Comparison of ENCODE assay signal across 8 cellular contexts in genomic region chr9:94156549-94157407, GRCh38.
DNase-seq lines count a peak whose midpoint lies in the region; ATAC-seq and TF ChIP-seq lines count a peak whose summit lies in the region.

No MANE protein-coding gene starts in this region.

- no peaks in the 10 kb centered on the region for H3K27me3 ChIP-seq in CD4-positive, alpha-beta memory T cell (ENCODE audit: insufficient read depth, low read length)

- H3K27ac Mint-ChIP-seq in endothelial cell (ENCODE audit: unreplicated experiment) = no peak overlapping the region
- no peak overlapping the region for H3K27ac Mint-ChIP-seq in CD4-positive, alpha-beta memory T cell

- POLR2A ChIA-PET in CD4-positive, alpha-beta memory T cell (lab: Charles Lee; ENCODE audit: partially characterized antibody) = interaction anchor here (1.3 kb wide), 1 partner anchor 9 kb away, joined by 3 read pairs; no protein-coding TSS in a partner anchor

- peaks cover 3% of the 10 kb centered on the region for H3K27me3 Mint-ChIP-seq in endothelial cell (ENCODE audit: unreplicated experiment)
- peaks cover 0 to 3% of the 10 kb centered on the region in 2 donors for H3K27me3 Mint-ChIP-seq in CD4-positive, alpha-beta memory T cell

- H3K4me3 ChIP-seq in AG10803 (ENCODE audit: low read length) = no peak overlapping the region
- H3K4me3 ChIP-seq in CD4-positive, alpha-beta memory T cell (ENCODE audit: low read length in 2 of 2) = no peak overlapping the region

- H3K9me3 Mint-ChIP-seq in endothelial cell (ENCODE audit: unreplicated experiment) = no peaks in the 10 kb centered on the region
- H3K9me3 Mint-ChIP-seq in CD4-positive, alpha-beta memory T cell = peaks cover 0 to 7% (median 4%) of the 10 kb centered on the region in 8 donors

- TF ChIP-seq CTCF in AG10803 (conservative IDR thresholded peaks at IDR 0.05; ENCODE audit: low read length) (no peak), endothelial cell (IDR thresholded peaks at IDR 0.05; ENCODE audit: unreplicated experiment) (no peak)

- peak overlapping the region; percentile 72 for H3K27ac ChIP-seq in caudate nucleus (ENCODE audit: low read depth, low read length)
- H3K27ac ChIP-seq in CD4-positive, alpha-beta memory T cell (ENCODE audit: low read depth, low read length) = no peak overlapping the region

- H3K36me3 Mint-ChIP-seq in endothelial cell (ENCODE audit: low read depth, unreplicated experiment) = no peaks in the 10 kb centered on the region
- peaks cover 0 to 8% of the 10 kb centered on the region in 2 donors for H3K36me3 Mint-ChIP-seq in CD4-positive, alpha-beta memory T cell

- DNase-seq in AG10803 (ENCODE audit: low read depth) (peak; percentile 51), NCI-H1105 (lab: John Stamatoyannopoulos, UW) (peak; percentile 18), caudate nucleus (lab: John Stamatoyannopoulos, UW) (peak in 49 of 61 donors; percentile 5 to 80 (median 35)), lung microvascular endothelial cell (ENCODE audit: low read depth in 2 of 2) (peak; percentile 89 to 91), HuH-7 (ENCODE audit: low spot score) (no peak), endothelial cell (ENCODE audit: low spot score) (no peak)
- DNase-seq in CD4-positive, alpha-beta memory T cell = no peak

- H3K4me3 Mint-ChIP-seq in endothelial cell (ENCODE audit: unreplicated experiment) = no peak overlapping the region
- H3K4me3 Mint-ChIP-seq in CD4-positive, alpha-beta memory T cell = no peak overlapping the region

- no peaks in the 10 kb centered on the region for H3K36me3 ChIP-seq in CD4-positive, alpha-beta memory T cell (ENCODE audit: insufficient read depth, low read length)

- intact Hi-C loops in CD4-positive, alpha-beta memory T cell (cut with micrococcal nuclease) = no loop called here

- no peaks in the 10 kb centered on the region for H3K9me3 ChIP-seq in CD4-positive, alpha-beta memory T cell (ENCODE audit: control insufficient read depth in 1 of 2, low read length in 2 of 2)

- H3K4me1 Mint-ChIP-seq in endothelial cell (ENCODE audit: unreplicated experiment) = peaks cover 7% of the 10 kb centered on the region
- peaks cover 0 to 11% (median 8%) of the 10 kb centered on the region in 4 donors for H3K4me1 Mint-ChIP-seq in CD4-positive, alpha-beta memory T cell

- H3K4me1 ChIP-seq in CD4-positive, alpha-beta memory T cell (ENCODE audit: insufficient read depth, low read length) = peaks cover 8% of the 10 kb centered on the region

- ATAC-seq in GM21423 (IDR thresholded peaks at IDR 0.05; ENCODE audit: unreplicated experiment) = no peak

- CTCF ChIA-PET in CD4-positive, alpha-beta memory T cell (lab: Charles Lee; ENCODE audit: partially characterized antibody) = interaction anchor here (0.6 kb wide), 2 partner anchors 193 to 234 kb away, joined by 3 read pairs; no protein-coding TSS in a partner anchor

Comparison
In these comparisons a context has a peak if more than half of its experiments do, and no peak if none do; other contexts are left out.
1. DNase-seq: peak in AG10803 (single experiment), NCI-H1105 (single experiment), caudate nucleus (49 of 61) and lung microvascular endothelial cell (2 of 2); none in HuH-7 (single experiment), endothelial cell (single experiment) and CD4-positive, alpha-beta memory T cell (0 of 5).